31 cellular contexts compared by ENCODE assay signal in the genomic region with DNA sequence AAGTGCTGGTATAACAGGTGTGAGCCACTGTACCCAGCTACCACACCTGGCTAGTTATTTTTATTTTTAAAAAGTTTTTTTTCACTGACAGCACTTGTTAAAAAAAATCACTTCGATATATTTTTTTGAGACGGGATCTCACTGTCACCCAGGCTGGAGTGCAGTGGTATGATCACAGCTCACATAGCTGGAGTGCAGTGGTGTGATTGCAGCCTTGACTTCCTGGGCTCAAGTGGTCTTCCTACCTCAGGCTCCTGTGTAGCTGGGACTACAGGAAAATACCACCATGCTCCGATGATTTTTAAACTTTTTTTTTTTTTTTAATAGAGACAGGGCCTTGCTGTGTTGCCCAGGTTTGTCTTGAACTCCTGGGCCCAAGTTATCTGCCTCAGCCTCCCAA. TPM values are rescaled to one million over a fixed set of nuclear protein-coding genes. Genes with fewer than 3 reads are reported as not detected.
"Had no signal": no experiment of that assay in that cellular context is flagged by ENCODE, and none has a peak within 500 bp of the region (broad histone marks: within the 10 kb centered on the region; RNA-seq: fewer than 3 reads in every experiment).

No MANE protein-coding gene starts in this region.

- H3K9me3 Mint-ChIP-seq: stimulated activated effector memory CD8-positive, alpha-beta T cell treated with anti-CD3 and anti-CD28 coated beads, Interleukin-12 subunit alpha, Interleukin-12 subunit beta, amount 100 ng/mL, for 72 hours; stimulated activated memory B cell treated with anti-CD40 and anti-IgM and Interleukin-4, amounts not matched to agents 10 μg/mL and 1 μg/mL and 100 μg/mL, for 72 hours; stimulated activated naive B cell treated with anti-CD40 and anti-IgM and Interleukin-4, amounts not matched to agents 10 μg/mL and 1 μg/mL and 100 μg/mL, for 72 hours; stimulated activated naive CD8-positive, alpha-beta T cell treated with anti-CD3 and anti-CD28 coated beads, Interleukin-15, amount 100 ng/mL, for 72 hours; stimulated activated naive CD8-positive, alpha-beta T cell treated with anti-CD3 and anti-CD28 coated beads, Interleukin-15, Interleukin-2, amounts not matched to agents 100 ng/mL and 50 ng/mL, for 24 hours; type B pancreatic cell had no signal

- H3K4me3 ChIP-seq: stomach, suprapubic skin, testis, thoracic aorta, tibial artery, tibial nerve, transverse colon, upper lobe of left lung, upper lobe of right lung, uterus, vagina had no signal

- H3K4me1 Mint-ChIP-seq: stimulated activated effector memory CD8-positive, alpha-beta T cell treated with anti-CD3 and anti-CD28 coated beads, Interleukin-12 subunit alpha, Interleukin-12 subunit beta, amount 100 ng/mL, for 72 hours; stimulated activated memory B cell treated with anti-CD40 and anti-IgM and Interleukin-4, amounts not matched to agents 10 μg/mL and 1 μg/mL and 100 μg/mL, for 72 hours; stimulated activated naive B cell treated with anti-CD40 and anti-IgM and Interleukin-4, amounts not matched to agents 10 μg/mL and 1 μg/mL and 100 μg/mL, for 72 hours; stimulated activated naive CD8-positive, alpha-beta T cell treated with anti-CD3 and anti-CD28 coated beads, Interleukin-15, amount 100 ng/mL, for 72 hours had no signal

- H3K9me3 ChIP-seq: stomach, suprapubic skin, testis, thoracic aorta, tibial artery, tibial nerve, transverse colon, upper lobe of left lung, upper lobe of right lung, uterus, vagina had no signal

- H3K27ac ChIP-seq: stomach, suprapubic skin, testis, thoracic aorta, tibial artery, tibial nerve, transverse colon, upper lobe of left lung, upper lobe of right lung, uterus, vagina had no signal

- H3K27me3 ChIP-seq: stomach, suprapubic skin, testis, tibial artery, tibial nerve, transverse colon, upper lobe of left lung, upper lobe of right lung, uterus, vagina had no signal

- H3K4me1 ChIP-seq: suprapubic skin, testis, transverse colon, upper lobe of left lung, upper lobe of right lung, uterus, vagina had no signal

- H3K36me3 ChIP-seq: uterus had no signal

- H3K27ac Mint-ChIP-seq: stimulated activated memory B cell treated with anti-CD40 and anti-IgM and Interleukin-4, amounts not matched to agents 10 μg/mL and 1 μg/mL and 100 μg/mL, for 72 hours; stimulated activated naive CD8-positive, alpha-beta T cell treated with anti-CD3 and anti-CD28 coated beads, Interleukin-15, Interleukin-2, amounts not matched to agents 100 ng/mL and 50 ng/mL, for 24 hours; type B pancreatic cell had no signal

- DNase-seq: stimulated activated CD4-positive, alpha-beta T cell treated with anti-CD3 and anti-CD28 coated beads, Interleukin-2, amount 100 ng/mL, for 48 hours; stimulated activated CD4-positive, alpha-beta T cell treated with anti-CD3 and anti-CD28 coated beads, Interleukin-4, amount 100 ng/mL, for 1 hour; stimulated activated CD4-positive, alpha-beta T cell treated with anti-CD3 and anti-CD28 coated beads, Interleukin-4, amount 100 ng/mL, for 24 hours; stimulated activated CD4-positive, alpha-beta T cell treated with anti-CD3 and anti-CD28 coated beads, Interleukin-4, amount 100 ng/mL, for 4 hours; stimulated activated CD8-positive, alpha-beta memory T cell treated with anti-CD3 and anti-CD28 coated beads, Interleukin-4, amount 100 ng/mL, for 48 hours; stimulated activated naive B cell treated with anti-CD40 and anti-IgM and Interleukin-4, amounts not matched to agents 10 μg/mL and 1 μg/mL and 100 μg/mL, for 72 hours; stimulated activated naive CD4-positive, alpha-beta T cell; stimulated activated naive CD4-positive, alpha-beta T cell treated with Interleukin-2 at 50 U/mL for 16 hours; stimulated activated naive CD8-positive, alpha-beta T cell treated with anti-CD3 and anti-CD28 coated beads, Interleukin-15, amount 100 ng/mL, for 72 hours; stimulated activated naive CD8-positive, alpha-beta T cell treated with anti-CD3 and anti-CD28 coated beads, Interleukin-15, Interleukin-2, amounts not matched to agents 100 U/mL and 50 U/mL, for 24 hours; stomach; substantia nigra; testis; tibial artery; transverse colon; trophoblast cell; upper lobe of left lung; upper lobe of right lung; uterus had no signal

- H3K27me3 Mint-ChIP-seq: stimulated activated memory B cell treated with anti-CD40 and anti-IgM and Interleukin-4, amounts not matched to agents 10 μg/mL and 1 μg/mL and 100 μg/mL, for 72 hours; stimulated activated naive B cell treated with anti-CD40 and anti-IgM and Interleukin-4, amounts not matched to agents 10 μg/mL and 1 μg/mL and 100 μg/mL, for 72 hours; stimulated activated naive CD8-positive, alpha-beta T cell treated with anti-CD3 and anti-CD28 coated beads, Interleukin-15, amount 100 ng/mL, for 72 hours; stimulated activated naive CD8-positive, alpha-beta T cell treated with anti-CD3 and anti-CD28 coated beads, Interleukin-15, Interleukin-2, amounts not matched to agents 100 ng/mL and 50 ng/mL, for 24 hours; type B pancreatic cell had no signal

- ATAC-seq: stimulated activated effector memory CD8-positive, alpha-beta T cell treated with anti-CD3 and anti-CD28 coated beads, Interleukin-12 subunit alpha, Interleukin-12 subunit beta, amount 100 ng/mL, for 72 hours; stimulated activated memory B cell treated with anti-CD40 and anti-IgM and Interleukin-4, amounts not matched to agents 10 μg/mL and 1 μg/mL and 100 μg/mL, for 72 hours; stimulated activated naive B cell treated with anti-CD40 and anti-IgM and Interleukin-4, amounts not matched to agents 10 μg/mL and 1 μg/mL and 100 μg/mL, for 72 hours; stimulated activated naive CD8-positive, alpha-beta T cell treated with anti-CD3 and anti-CD28 coated beads, Interleukin-15, amount 100 ng/mL, for 72 hours; stimulated activated naive CD8-positive, alpha-beta T cell treated with anti-CD3 and anti-CD28 coated beads, Interleukin-15, Interleukin-2, amounts not matched to agents 100 U/mL and 50 U/mL, for 24 hours; upper lobe of right lung had no signal

- H3K4me3 Mint-ChIP-seq: stimulated activated effector memory CD8-positive, alpha-beta T cell treated with anti-CD3 and anti-CD28 coated beads, Interleukin-12 subunit alpha, Interleukin-12 subunit beta, amount 100 ng/mL, for 72 hours; stimulated activated memory B cell treated with anti-CD40 and anti-IgM and Interleukin-4, amounts not matched to agents 10 μg/mL and 1 μg/mL and 100 μg/mL, for 72 hours; stimulated activated naive B cell treated with anti-CD40 and anti-IgM and Interleukin-4, amounts not matched to agents 10 μg/mL and 1 μg/mL and 100 μg/mL, for 72 hours; stimulated activated naive CD8-positive, alpha-beta T cell treated with anti-CD3 and anti-CD28 coated beads, Interleukin-15, amount 100 ng/mL, for 72 hours; stimulated activated naive CD8-positive, alpha-beta T cell treated with anti-CD3 and anti-CD28 coated beads, Interleukin-15, Interleukin-2, amounts not matched to agents 100 ng/mL and 50 ng/mL, for 24 hours; type B pancreatic cell had no signal

RNA-seq across cellular contexts. Expression of gene CCDC200, which starts 44.5 kb away (rescaled TPM):
- total RNA-seq: subcutaneous adipose tissue, suprapubic skin, temporal lobe, thoracic aorta, tibial nerve, transverse colon, upper lobe of right lung, ureter, urinary bladder, uterus, vagina had no signal

RNA-seq across cellular contexts. Expression of gene RNU2-1, which starts 49.9 kb away (rescaled TPM):
- total RNA-seq: stomach, subcutaneous adipose tissue, suprapubic skin, temporal lobe, testis, thoracic aorta, tibial nerve, transverse colon, urinary bladder, vagina had no signal
